8 cellular contexts compared by ENCODE assay signal in the genomic region with DNA sequence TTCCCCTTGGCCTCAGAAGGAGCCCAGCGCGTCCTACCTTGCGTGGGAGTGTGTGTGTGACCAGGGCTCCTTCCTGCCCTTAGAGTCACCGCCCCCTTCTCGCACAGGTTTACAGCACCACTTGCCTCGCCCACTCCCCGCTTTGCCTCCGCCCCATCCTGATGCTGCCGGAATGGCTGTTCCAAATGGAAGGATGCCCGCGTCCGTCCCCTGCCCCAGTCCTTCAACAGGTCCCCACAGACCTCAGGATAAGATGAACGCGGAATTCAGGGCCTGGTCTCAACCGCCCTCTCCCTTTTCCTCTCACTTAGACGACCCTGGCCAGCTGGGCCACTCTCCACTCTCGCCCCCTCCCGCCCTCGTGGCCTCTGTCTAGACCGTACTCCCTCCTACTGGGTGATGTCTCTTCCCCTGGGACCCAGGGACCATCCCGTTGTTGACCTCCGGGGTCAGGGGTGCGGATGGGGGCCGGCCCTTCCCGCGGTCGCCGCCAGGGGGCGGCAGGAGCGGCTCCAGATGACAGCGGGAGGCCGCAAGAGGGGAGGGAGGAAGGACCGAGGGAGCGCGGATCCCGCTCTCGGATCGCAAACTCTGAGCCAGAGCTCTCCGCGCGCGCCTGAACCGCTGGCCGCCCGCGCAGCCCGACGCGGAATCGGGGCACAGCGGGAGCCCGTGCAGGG. TPM values are rescaled to one million over a fixed set of nuclear protein-coding genes. Genes with fewer than 3 reads are reported as not detected.
DNase-seq lines count a peak whose midpoint lies in the region; ATAC-seq and TF ChIP-seq lines count a peak whose summit lies in the region.

Gene THSD4 (plus strand): TSS at position 585 of the 680 bp plus-strand sequence.

- TF ChIP-seq CTCF in BE2C (IDR thresholded peaks at IDR 0.05; ENCODE audit: low read depth, low read length) (peak; percentile 86), glutamatergic neuron (IDR thresholded peaks at IDR 0.05; ENCODE audit: partially characterized antibody, unreplicated experiment) (peak; percentile 100), uterus (IDR thresholded peaks at IDR 0.05) (peak; percentile 95 to 98 (median 96))

- H3K27ac Mint-ChIP-seq in activated naive CD4-positive, alpha-beta T cell treated with anti-CD3 and anti-CD28 coated beads, Interleukin-2, amount 50 U/mL, for 24 hours = no peak within 1 kb of the TSS
- H3K27ac Mint-ChIP-seq in glutamatergic neuron (ENCODE audit: unreplicated experiment) = no peak within 1 kb of the TSS

- no peaks in the 10 kb centered on the region for H3K9me3 Mint-ChIP-seq in activated naive CD4-positive, alpha-beta T cell treated with anti-CD3 and anti-CD28 coated beads, Interleukin-2, amount 50 U/mL, for 24 hours
- peaks cover 3% of the 10 kb centered on the region for H3K9me3 Mint-ChIP-seq in glutamatergic neuron (ENCODE audit: unreplicated experiment)

- TF ChIP-seq POLR2A in uterus (IDR thresholded peaks at IDR 0.05) = peak in 1 of 2 donors; percentile 37

- peak within 1 kb of the TSS; percentile 83 to 90 for H3K27ac ChIP-seq in uterus

- H3K4me1 ChIP-seq in BE2C = no peaks in the 10 kb centered on the region; the same call in 1 of the 2 replicates
- peaks cover 0 to 4% of the 10 kb centered on the region in 2 donors for H3K4me1 ChIP-seq in uterus

- H3K4me1 Mint-ChIP-seq in activated naive CD4-positive, alpha-beta T cell treated with anti-CD3 and anti-CD28 coated beads, Interleukin-2, amount 50 U/mL, for 24 hours = peaks cover 8% of the 10 kb centered on the region
- H3K4me1 Mint-ChIP-seq in glutamatergic neuron (ENCODE audit: low read depth, unreplicated experiment) = peaks cover 7% of the 10 kb centered on the region

- DNase-seq in BE2C = peak; percentile 85
- DNase-seq in HT-29 (ENCODE audit: low spot score) = peak; percentile 84
- peak; percentile 81 for DNase-seq in RPMI7951 (ENCODE audit: low read depth)
- DNase-seq in glutamatergic neuron = peak; percentile 91
- peak; percentile 11 for DNase-seq in pons (ENCODE audit: low spot score)
- DNase-seq in uterus = peak; percentile 71 to 79

- H3K36me3 ChIP-seq in BE2C = no peaks in the 10 kb centered on the region
- H3K36me3 ChIP-seq in uterus = no peaks in the 10 kb centered on the region

- peaks cover 39% of the 10 kb centered on the region for H3K27me3 Mint-ChIP-seq in activated naive CD4-positive, alpha-beta T cell treated with anti-CD3 and anti-CD28 coated beads, Interleukin-2, amount 50 U/mL, for 24 hours
- H3K27me3 Mint-ChIP-seq in glutamatergic neuron (ENCODE audit: unreplicated experiment) = peaks cover 6% of the 10 kb centered on the region

- H3K27me3 ChIP-seq in BE2C (peaks cover 16% of the 10 kb centered on the region), uterus (no peaks in the 10 kb centered on the region)

- intact Hi-C loops in uterus (cut with DNase I; ENCODE audit: low total_unique reads) = loop anchor here (5.0 kb wide), 1 partner anchor 327 kb away; no protein-coding TSS in a partner anchor

- peak; percentile 70 for ATAC-seq in GM19372 (IDR thresholded peaks at IDR 0.05; ENCODE audit: low read depth, unreplicated experiment)

- no peaks in the 10 kb centered on the region for H3K9me3 ChIP-seq in BE2C
- no peaks in the 10 kb centered on the region for H3K9me3 ChIP-seq in uterus

- H3K36me3 Mint-ChIP-seq in activated naive CD4-positive, alpha-beta T cell treated with anti-CD3 and anti-CD28 coated beads, Interleukin-2, amount 50 U/mL, for 24 hours = no peaks in the 10 kb centered on the region
- no peaks in the 10 kb centered on the region for H3K36me3 Mint-ChIP-seq in glutamatergic neuron (ENCODE audit: unreplicated experiment)

- H3K4me3 Mint-ChIP-seq in activated naive CD4-positive, alpha-beta T cell treated with anti-CD3 and anti-CD28 coated beads, Interleukin-2, amount 50 U/mL, for 24 hours = peak within 1 kb of the TSS; percentile 61
- peak within 1 kb of the TSS; percentile 83 for H3K4me3 Mint-ChIP-seq in glutamatergic neuron (ENCODE audit: unreplicated experiment)

- peak within 1 kb of the TSS; percentile 57 for H3K4me3 ChIP-seq in BE2C (ENCODE audit: low read depth, low read length)
- peak within 1 kb of the TSS; percentile 49 to 53 for H3K4me3 ChIP-seq in uterus

RNA-seq across cellular contexts. Expression of gene THSD4, which starts in this region (rescaled TPM):
- polyA plus RNA-seq in BE2C (2012; ENCODE audit: insufficient read depth, insufficient read length, low read depth) = not detected
- 19.5 and 31.9 TPM in 2 replicates for total RNA-seq in HT-29 (2014; rRNA removed; shearing (Covaris generic))
- 25.2 and 26.3 TPM in 2 replicates for total RNA-seq in RPMI7951 (2014; rRNA removed; shearing (Covaris generic))
- total RNA-seq in glutamatergic neuron (ENCODE audit: unreplicated experiment) = 12.3 TPM
- 100 to 1,000 TPM in 1 of 4 donors, 10 to 100 TPM in 2, 1 to 10 TPM in 1; 7.1 to 144 (median 35.4) TPM for total RNA-seq in uterus

Comparison
In these comparisons a context has a peak if more than half of its experiments do, and no peak if none do; other contexts are left out.
1. Peak in every context shown above with its lines: DNase-seq, ATAC-seq, H3K4me3 ChIP-seq and H3K27ac ChIP-seq.
2. DNase-seq: peak in every context shown above with its lines; median percentile 91 in glutamatergic neuron; 85 in BE2C; 84 in HT-29; 81 in RPMI7951; 75 in uterus; 11 in pons.